ENCODE assay signal across 1 cellular context in genomic region chr11:64225608-64226506, GRCh38.
TF ChIP-seq lines count a peak whose summit lies in the region.

NUDT22 (plus strand) TSS chr11:64226274; CDS start chr11:64226653, 379 bp downstream.
TRPT1 (minus strand) TSS chr11:64226186; CDS start chr11:64225860, 326 bp downstream.

TF ChIP-seq in K562, 482 proteins besides CTCF, POLR2A, EP300 and RAD21 (continued from another document and continues in another):
- TF ChIP-seq ZBTB1 (CRISPR knock-in tag; IDR thresholded peaks at IDR 0.05; ENCODE audit: borderline replicate concordance, low read depth), result peak; percentile 45; the same call in 1 of the 2 replicates
- no peak for TF ChIP-seq MAFF (IDR thresholded peaks at IDR 0.05; ENCODE audit: low read length)
- 0 out of 2 replicates have a peak, but pooled peaks have one; percentile 33 for TF ChIP-seq ZBTB2 (IDR thresholded peaks at IDR 0.05)
- TF ChIP-seq CTBP1 (IDR thresholded peaks at IDR 0.05; ENCODE audit: borderline replicate concordance), result peak; percentile 30
- no peak for TF ChIP-seq ARID2 (IDR thresholded peaks at IDR 0.05)
- no peak for TF ChIP-seq ZEB2 (IDR thresholded peaks at IDR 0.05)
- TF ChIP-seq AFF1 (IDR thresholded peaks at IDR 0.05; ENCODE audit: low read depth in 1 of 2, partially characterized antibody in 2 of 2), result no peak
- TF ChIP-seq NONO (IDR thresholded peaks at IDR 0.05; ENCODE audit: low read depth in 2 of 2, low read length in 1 of 2), result no peak
- TF ChIP-seq, protein P1, sequence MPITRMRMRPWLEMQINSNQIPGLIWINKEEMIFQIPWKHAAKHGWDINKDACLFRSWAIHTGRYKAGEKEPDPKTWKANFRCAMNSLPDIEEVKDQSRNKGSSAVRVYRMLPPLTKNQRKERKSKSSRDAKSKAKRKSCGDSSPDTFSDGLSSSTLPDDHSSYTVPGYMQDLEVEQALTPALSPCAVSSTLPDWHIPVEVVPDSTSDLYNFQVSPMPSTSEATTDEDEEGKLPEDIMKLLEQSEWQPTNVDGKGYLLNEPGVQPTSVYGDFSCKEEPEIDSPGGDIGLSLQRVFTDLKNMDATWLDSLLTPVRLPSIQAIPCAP (CRISPR knock-in tag; IDR thresholded peaks at IDR 0.05; ENCODE audit: borderline replicate concordance), result no peak
- no peak for TF ChIP-seq DLX4 (CRISPR knock-in tag; IDR thresholded peaks at IDR 0.05)
- TF ChIP-seq CHD4 (IDR thresholded peaks at IDR 0.05; ENCODE audit: insufficient read depth, insufficient replicate concordance, low read depth, low read length, poor library complexity, severe bottlenecking), result no peak
- TF ChIP-seq EP400 (IDR thresholded peaks at IDR 0.05), result peak; percentile 80
- TF ChIP-seq, protein P2, sequence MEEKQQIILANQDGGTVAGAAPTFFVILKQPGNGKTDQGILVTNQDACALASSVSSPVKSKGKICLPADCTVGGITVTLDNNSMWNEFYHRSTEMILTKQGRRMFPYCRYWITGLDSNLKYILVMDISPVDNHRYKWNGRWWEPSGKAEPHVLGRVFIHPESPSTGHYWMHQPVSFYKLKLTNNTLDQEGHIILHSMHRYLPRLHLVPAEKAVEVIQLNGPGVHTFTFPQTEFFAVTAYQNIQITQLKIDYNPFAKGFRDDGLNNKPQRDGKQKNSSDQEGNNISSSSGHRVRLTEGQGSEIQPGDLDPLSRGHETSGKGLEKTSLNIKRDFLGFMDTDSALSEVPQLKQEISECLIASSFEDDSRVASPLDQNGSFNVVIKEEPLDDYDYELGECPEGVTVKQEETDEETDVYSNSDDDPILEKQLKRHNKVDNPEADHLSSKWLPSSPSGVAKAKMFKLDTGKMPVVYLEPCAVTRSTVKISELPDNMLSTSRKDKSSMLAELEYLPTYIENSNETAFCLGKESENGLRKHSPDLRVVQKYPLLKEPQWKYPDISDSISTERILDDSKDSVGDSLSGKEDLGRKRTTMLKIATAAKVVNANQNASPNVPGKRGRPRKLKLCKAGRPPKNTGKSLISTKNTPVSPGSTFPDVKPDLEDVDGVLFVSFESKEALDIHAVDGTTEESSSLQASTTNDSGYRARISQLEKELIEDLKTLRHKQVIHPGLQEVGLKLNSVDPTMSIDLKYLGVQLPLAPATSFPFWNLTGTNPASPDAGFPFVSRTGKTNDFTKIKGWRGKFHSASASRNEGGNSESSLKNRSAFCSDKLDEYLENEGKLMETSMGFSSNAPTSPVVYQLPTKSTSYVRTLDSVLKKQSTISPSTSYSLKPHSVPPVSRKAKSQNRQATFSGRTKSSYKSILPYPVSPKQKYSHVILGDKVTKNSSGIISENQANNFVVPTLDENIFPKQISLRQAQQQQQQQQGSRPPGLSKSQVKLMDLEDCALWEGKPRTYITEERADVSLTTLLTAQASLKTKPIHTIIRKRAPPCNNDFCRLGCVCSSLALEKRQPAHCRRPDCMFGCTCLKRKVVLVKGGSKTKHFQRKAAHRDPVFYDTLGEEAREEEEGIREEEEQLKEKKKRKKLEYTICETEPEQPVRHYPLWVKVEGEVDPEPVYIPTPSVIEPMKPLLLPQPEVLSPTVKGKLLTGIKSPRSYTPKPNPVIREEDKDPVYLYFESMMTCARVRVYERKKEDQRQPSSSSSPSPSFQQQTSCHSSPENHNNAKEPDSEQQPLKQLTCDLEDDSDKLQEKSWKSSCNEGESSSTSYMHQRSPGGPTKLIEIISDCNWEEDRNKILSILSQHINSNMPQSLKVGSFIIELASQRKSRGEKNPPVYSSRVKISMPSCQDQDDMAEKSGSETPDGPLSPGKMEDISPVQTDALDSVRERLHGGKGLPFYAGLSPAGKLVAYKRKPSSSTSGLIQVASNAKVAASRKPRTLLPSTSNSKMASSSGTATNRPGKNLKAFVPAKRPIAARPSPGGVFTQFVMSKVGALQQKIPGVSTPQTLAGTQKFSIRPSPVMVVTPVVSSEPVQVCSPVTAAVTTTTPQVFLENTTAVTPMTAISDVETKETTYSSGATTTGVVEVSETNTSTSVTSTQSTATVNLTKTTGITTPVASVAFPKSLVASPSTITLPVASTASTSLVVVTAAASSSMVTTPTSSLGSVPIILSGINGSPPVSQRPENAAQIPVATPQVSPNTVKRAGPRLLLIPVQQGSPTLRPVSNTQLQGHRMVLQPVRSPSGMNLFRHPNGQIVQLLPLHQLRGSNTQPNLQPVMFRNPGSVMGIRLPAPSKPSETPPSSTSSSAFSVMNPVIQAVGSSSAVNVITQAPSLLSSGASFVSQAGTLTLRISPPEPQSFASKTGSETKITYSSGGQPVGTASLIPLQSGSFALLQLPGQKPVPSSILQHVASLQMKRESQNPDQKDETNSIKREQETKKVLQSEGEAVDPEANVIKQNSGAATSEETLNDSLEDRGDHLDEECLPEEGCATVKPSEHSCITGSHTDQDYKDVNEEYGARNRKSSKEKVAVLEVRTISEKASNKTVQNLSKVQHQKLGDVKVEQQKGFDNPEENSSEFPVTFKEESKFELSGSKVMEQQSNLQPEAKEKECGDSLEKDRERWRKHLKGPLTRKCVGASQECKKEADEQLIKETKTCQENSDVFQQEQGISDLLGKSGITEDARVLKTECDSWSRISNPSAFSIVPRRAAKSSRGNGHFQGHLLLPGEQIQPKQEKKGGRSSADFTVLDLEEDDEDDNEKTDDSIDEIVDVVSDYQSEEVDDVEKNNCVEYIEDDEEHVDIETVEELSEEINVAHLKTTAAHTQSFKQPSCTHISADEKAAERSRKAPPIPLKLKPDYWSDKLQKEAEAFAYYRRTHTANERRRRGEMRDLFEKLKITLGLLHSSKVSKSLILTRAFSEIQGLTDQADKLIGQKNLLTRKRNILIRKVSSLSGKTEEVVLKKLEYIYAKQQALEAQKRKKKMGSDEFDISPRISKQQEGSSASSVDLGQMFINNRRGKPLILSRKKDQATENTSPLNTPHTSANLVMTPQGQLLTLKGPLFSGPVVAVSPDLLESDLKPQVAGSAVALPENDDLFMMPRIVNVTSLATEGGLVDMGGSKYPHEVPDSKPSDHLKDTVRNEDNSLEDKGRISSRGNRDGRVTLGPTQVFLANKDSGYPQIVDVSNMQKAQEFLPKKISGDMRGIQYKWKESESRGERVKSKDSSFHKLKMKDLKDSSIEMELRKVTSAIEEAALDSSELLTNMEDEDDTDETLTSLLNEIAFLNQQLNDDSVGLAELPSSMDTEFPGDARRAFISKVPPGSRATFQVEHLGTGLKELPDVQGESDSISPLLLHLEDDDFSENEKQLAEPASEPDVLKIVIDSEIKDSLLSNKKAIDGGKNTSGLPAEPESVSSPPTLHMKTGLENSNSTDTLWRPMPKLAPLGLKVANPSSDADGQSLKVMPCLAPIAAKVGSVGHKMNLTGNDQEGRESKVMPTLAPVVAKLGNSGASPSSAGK (IDR thresholded peaks at IDR 0.05), result no peak; the same call in 1 of the 2 replicates
- TF ChIP-seq SMAD4 (CRISPR knock-in tag; conservative IDR thresholded peaks at IDR 0.05), result no peak; the same call in 1 of the 2 replicates
- no peak for TF ChIP-seq MED1 (CRISPR knock-in tag; IDR thresholded peaks at IDR 0.05; ENCODE audit: borderline replicate concordance)
- peak; percentile 90 for TF ChIP-seq KAT7 (CRISPR knock-in tag; IDR thresholded peaks at IDR 0.05; ENCODE audit: borderline replicate concordance)
- no peak for TF ChIP-seq ZNF324 (CRISPR knock-in tag; IDR thresholded peaks at IDR 0.05)
- TF ChIP-seq C11orf30 (IDR thresholded peaks at IDR 0.05; ENCODE audit: low read depth), result peak; percentile 37; the same call in 1 of the 2 replicates
- no peak for TF ChIP-seq CBX3 (IDR thresholded peaks at IDR 0.05; ENCODE audit: borderline replicate concordance in 1 of 2, low read length in 2 of 2)
- TF ChIP-seq GABPB1 (CRISPR knock-in tag; IDR thresholded peaks at IDR 0.05), result peak; percentile 92
- TF ChIP-seq, protein P3, sequence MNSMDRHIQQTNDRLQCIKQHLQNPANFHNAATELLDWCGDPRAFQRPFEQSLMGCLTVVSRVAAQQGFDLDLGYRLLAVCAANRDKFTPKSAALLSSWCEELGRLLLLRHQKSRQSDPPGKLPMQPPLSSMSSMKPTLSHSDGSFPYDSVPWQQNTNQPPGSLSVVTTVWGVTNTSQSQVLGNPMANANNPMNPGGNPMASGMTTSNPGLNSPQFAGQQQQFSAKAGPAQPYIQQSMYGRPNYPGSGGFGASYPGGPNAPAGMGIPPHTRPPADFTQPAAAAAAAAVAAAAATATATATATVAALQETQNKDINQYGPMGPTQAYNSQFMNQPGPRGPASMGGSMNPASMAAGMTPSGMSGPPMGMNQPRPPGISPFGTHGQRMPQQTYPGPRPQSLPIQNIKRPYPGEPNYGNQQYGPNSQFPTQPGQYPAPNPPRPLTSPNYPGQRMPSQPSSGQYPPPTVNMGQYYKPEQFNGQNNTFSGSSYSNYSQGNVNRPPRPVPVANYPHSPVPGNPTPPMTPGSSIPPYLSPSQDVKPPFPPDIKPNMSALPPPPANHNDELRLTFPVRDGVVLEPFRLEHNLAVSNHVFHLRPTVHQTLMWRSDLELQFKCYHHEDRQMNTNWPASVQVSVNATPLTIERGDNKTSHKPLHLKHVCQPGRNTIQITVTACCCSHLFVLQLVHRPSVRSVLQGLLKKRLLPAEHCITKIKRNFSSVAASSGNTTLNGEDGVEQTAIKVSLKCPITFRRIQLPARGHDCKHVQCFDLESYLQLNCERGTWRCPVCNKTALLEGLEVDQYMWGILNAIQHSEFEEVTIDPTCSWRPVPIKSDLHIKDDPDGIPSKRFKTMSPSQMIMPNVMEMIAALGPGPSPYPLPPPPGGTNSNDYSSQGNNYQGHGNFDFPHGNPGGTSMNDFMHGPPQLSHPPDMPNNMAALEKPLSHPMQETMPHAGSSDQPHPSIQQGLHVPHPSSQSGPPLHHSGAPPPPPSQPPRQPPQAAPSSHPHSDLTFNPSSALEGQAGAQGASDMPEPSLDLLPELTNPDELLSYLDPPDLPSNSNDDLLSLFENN (IDR thresholded peaks at IDR 0.05; ENCODE audit: low read depth in 2 of 2, low read length in 2 of 2), result no peak
- TF ChIP-seq GTF2F1 (IDR thresholded peaks at IDR 0.05; ENCODE audit: low read depth, low read length), result no peak
- TF ChIP-seq ESRRA (IDR thresholded peaks at IDR 0.05; ENCODE audit: borderline replicate concordance, low read depth), result peak; percentile 52; the same call in 1 of the 2 replicates
- TF ChIP-seq NR1H2 (CRISPR knock-in tag; IDR thresholded peaks at IDR 0.05), result 0 out of 2 replicates have a peak, but pooled peaks have one; percentile 66
- TF ChIP-seq CREB3L1 (IDR thresholded peaks at IDR 0.05; ENCODE audit: borderline replicate concordance, low read depth), result peak; percentile 65; the same call in 1 of the 2 replicates
- TF ChIP-seq POLR2G (IDR thresholded peaks at IDR 0.05; ENCODE audit: low read depth, low read length), result peak; percentile 87
- TF ChIP-seq E2F1 (CRISPR knock-in tag; IDR thresholded peaks at IDR 0.05), result peak; percentile 66
- TF ChIP-seq PTBP1 (IDR thresholded peaks at IDR 0.05; ENCODE audit: low read depth, low read length), result no peak
- TF ChIP-seq ATF1 (CRISPR knock-in tag; IDR thresholded peaks at IDR 0.05), result no peak
- TF ChIP-seq ATF1 (tag; IDR thresholded peaks at IDR 0.05), result peak; percentile 46; the same call in 1 of the 2 replicates
- no peak for TF ChIP-seq HNRNPK (IDR thresholded peaks at IDR 0.05; ENCODE audit: low read depth, low read length, poor library complexity, severe bottlenecking)
